In the genomic region with DNA sequence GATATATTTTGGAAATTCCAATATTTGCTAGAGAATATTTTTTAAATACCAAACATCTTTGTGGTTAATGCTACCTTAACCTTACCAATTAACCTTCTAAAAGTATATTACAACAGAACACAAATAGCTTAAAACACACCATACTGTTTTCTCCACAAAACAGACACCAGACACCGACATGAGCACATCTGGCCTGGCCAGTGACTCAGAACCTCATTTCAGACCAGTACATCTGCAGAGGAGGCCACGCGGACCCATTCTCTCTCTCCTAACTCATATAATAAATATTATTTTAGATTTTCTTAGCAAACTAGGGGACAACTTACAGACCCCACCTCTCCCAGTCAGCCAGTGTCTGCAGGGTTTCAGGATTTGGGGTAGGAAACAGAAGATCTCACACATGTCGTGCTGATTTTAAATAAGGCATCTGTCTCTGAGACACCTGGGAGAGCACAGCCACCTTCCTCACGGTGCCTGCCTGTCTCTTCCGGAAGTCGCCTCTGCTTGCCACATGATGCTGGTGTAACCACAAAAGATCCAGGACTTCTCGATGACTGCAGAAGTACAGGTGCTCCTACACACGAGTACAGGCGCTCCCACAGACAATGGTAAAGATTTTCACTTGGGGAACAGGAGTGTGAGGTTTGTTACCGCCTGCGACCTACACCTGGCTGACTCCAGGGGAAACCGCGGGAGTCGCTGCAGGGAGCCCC, we compare ENCODE assay signal across 8 cellular contexts. TPM values are rescaled to one million over a fixed set of nuclear protein-coding genes. Genes with fewer than 3 reads are reported as not detected.
DNase-seq lines count a peak whose midpoint lies in the region; ATAC-seq lines count a peak whose summit lies in the region.

No MANE protein-coding gene starts in this region.

- H3K9me3 ChIP-seq in KOPT-K1 (ENCODE audit: insufficient read depth, low read length, poor library complexity, severe bottlenecking), result no peaks in the 10 kb centered on the region
- H3K9me3 ChIP-seq in aorta (ENCODE audit: control insufficient read depth, low read length), result no peaks in the 10 kb centered on the region

- H3K36me3 Mint-ChIP-seq in activated naive CD8-positive, alpha-beta T cell treated with anti-CD3 and anti-CD28 coated beads for 36 hours, result peaks cover 31% of the 10 kb centered on the region

- peak overlapping the region; percentile 85 for H3K27ac Mint-ChIP-seq in activated naive CD8-positive, alpha-beta T cell treated with anti-CD3 and anti-CD28 coated beads for 36 hours

- peaks cover 53% of the 10 kb centered on the region for H3K4me1 Mint-ChIP-seq in activated naive CD8-positive, alpha-beta T cell treated with anti-CD3 and anti-CD28 coated beads for 36 hours

- no peaks in the 10 kb centered on the region for H3K4me1 ChIP-seq in aorta (ENCODE audit: control insufficient read depth in 1 of 2, insufficient read depth in 2 of 2, low read length in 2 of 2)

- H3K27me3 ChIP-seq in aorta (ENCODE audit: control insufficient read depth in 1 of 2, insufficient read depth in 2 of 2, low read length in 1 of 2), result no peaks in the 10 kb centered on the region

- intact Hi-C loops in Right ventricle myocardium inferior (cut with DNase I) (no loop called here), aorta (cut with DNase I) (no loop called here)

- H3K4me3 ChIP-seq in aorta (ENCODE audit: low read length in 2 of 2), result no peak overlapping the region

- H3K27me3 Mint-ChIP-seq in activated naive CD8-positive, alpha-beta T cell treated with anti-CD3 and anti-CD28 coated beads for 36 hours, result peaks cover 5% of the 10 kb centered on the region

- ATAC-seq in activated CD4-positive, CD25-positive, alpha-beta regulatory T cell treated with anti-CD3 and anti-CD28 coated beads, Interleukin-2, amount 50 U/mL, for 24 hours, result peak; percentile 44 to 47
- peak; percentile 60 for ATAC-seq in stimulated activated naive CD8-positive, alpha-beta T cell treated with anti-CD3 and anti-CD28 coated beads, Interleukin-15, Interleukin-2, amounts not matched to agents 100 U/mL and 50 U/mL, for 24 hours
- ATAC-seq in Right ventricle myocardium inferior, result no peak
- ATAC-seq in aorta (ENCODE audit: low FRiP score), result no peak

- H3K27ac ChIP-seq in KOPT-K1 (ENCODE audit: low read depth, low read length, poor library complexity, severe bottlenecking) (peak overlapping the region; percentile 73), aorta (ENCODE audit: low read depth in 1 of 2, low read length in 2 of 2) (no peak overlapping the region)

- peak overlapping the region; percentile 40 for H3K4me3 Mint-ChIP-seq in activated naive CD8-positive, alpha-beta T cell treated with anti-CD3 and anti-CD28 coated beads for 36 hours

- WGBS in aorta, 2 donors, result 92 to 96% methylated on average over 15 of the region's 15 CpGs

- no peak for DNase-seq in activated CD4-positive, CD25-positive, alpha-beta regulatory T cell treated with anti-CD3 and anti-CD28 coated beads, Interleukin-2, amount 50 U/mL, for 72 hours
- DNase-seq in activated naive CD8-positive, alpha-beta T cell treated with anti-CD3 and anti-CD28 coated beads for 36 hours, result peak; percentile 52
- DNase-seq in stimulated activated naive CD8-positive, alpha-beta T cell treated with anti-CD3 and anti-CD28 coated beads, Interleukin-15, Interleukin-2, amounts not matched to agents 100 U/mL and 50 U/mL, for 24 hours, result peak; percentile 27
- DNase-seq in Right ventricle myocardium inferior (ENCODE audit: missing footprints) (no peak), SIG-M5 treated with dmso at 0.1 percent for 504 hours (lab: John Stamatoyannopoulos, UW; ENCODE audit: unreplicated experiment) (no peak), aorta (no peak)

- no peaks in the 10 kb centered on the region for H3K9me3 Mint-ChIP-seq in activated naive CD8-positive, alpha-beta T cell treated with anti-CD3 and anti-CD28 coated beads for 36 hours

- peaks cover 68% of the 10 kb centered on the region for H3K36me3 ChIP-seq in KOPT-K1 (ENCODE audit: insufficient read depth, low read length)
- peaks cover 5 to 8% of the 10 kb centered on the region in 2 donors for H3K36me3 ChIP-seq in aorta (ENCODE audit: control insufficient read depth in 1 of 2, insufficient read depth in 2 of 2, low read length in 1 of 2)

RNA-seq across cellular contexts. Expression of a gene that starts 9.7 kb away (rescaled TPM):
- total RNA-seq in activated naive CD8-positive, alpha-beta T cell treated with anti-CD3 and anti-CD28 coated beads for 36 hours, result 10 to 100 TPM; 84.5 to 84.8 TPM
- 24.9 TPM for total RNA-seq in Right ventricle myocardium inferior
- 10 to 100 TPM; 52.0 to 65.1 TPM for total RNA-seq in aorta
- 10 to 100 TPM in 1 of 2 donors, 1 to 10 TPM in 1; 7.6 to 55.7 TPM for polyA plus RNA-seq in aorta

RNA-seq across cellular contexts. Expression of a gene that starts 57.4 kb away (rescaled TPM):
- total RNA-seq in activated naive CD8-positive, alpha-beta T cell treated with anti-CD3 and anti-CD28 coated beads for 36 hours, result 10 to 100 TPM; 51.5 to 57.2 TPM
- total RNA-seq in Right ventricle myocardium inferior (26.5 TPM), aorta (10 to 100 TPM; 83.1 to 91.2 TPM)
- polyA plus RNA-seq in aorta, result 10 to 100 TPM; 17.9 to 21.8 TPM

Comparison
In these comparisons a context has a peak if more than half of its experiments do, and no peak if none do; other contexts are left out.
1. ATAC-seq: peak in activated CD4-positive, CD25-positive, alpha-beta regulatory T cell treated with anti-CD3 and anti-CD28 coated beads, Interleukin-2, amount 50 U/mL, for 24 hours (2 of 2) and stimulated activated naive CD8-positive, alpha-beta T cell treated with anti-CD3 and anti-CD28 coated beads, Interleukin-15, Interleukin-2, amounts not matched to agents 100 U/mL and 50 U/mL, for 24 hours (single experiment); none in Right ventricle myocardium inferior (single experiment) and aorta (single experiment).
2. DNase-seq: peak in activated naive CD8-positive, alpha-beta T cell treated with anti-CD3 and anti-CD28 coated beads for 36 hours (single experiment) and stimulated activated naive CD8-positive, alpha-beta T cell treated with anti-CD3 and anti-CD28 coated beads, Interleukin-15, Interleukin-2, amounts not matched to agents 100 U/mL and 50 U/mL, for 24 hours (single experiment); none in activated CD4-positive, CD25-positive, alpha-beta regulatory T cell treated with anti-CD3 and anti-CD28 coated beads, Interleukin-2, amount 50 U/mL, for 72 hours (single experiment), Right ventricle myocardium inferior (single experiment), SIG-M5 treated with dmso at 0.1 percent for 504 hours (single experiment) and aorta (0 of 2).